ENCODE assay signal across 8 cellular contexts in the genomic region with DNA sequence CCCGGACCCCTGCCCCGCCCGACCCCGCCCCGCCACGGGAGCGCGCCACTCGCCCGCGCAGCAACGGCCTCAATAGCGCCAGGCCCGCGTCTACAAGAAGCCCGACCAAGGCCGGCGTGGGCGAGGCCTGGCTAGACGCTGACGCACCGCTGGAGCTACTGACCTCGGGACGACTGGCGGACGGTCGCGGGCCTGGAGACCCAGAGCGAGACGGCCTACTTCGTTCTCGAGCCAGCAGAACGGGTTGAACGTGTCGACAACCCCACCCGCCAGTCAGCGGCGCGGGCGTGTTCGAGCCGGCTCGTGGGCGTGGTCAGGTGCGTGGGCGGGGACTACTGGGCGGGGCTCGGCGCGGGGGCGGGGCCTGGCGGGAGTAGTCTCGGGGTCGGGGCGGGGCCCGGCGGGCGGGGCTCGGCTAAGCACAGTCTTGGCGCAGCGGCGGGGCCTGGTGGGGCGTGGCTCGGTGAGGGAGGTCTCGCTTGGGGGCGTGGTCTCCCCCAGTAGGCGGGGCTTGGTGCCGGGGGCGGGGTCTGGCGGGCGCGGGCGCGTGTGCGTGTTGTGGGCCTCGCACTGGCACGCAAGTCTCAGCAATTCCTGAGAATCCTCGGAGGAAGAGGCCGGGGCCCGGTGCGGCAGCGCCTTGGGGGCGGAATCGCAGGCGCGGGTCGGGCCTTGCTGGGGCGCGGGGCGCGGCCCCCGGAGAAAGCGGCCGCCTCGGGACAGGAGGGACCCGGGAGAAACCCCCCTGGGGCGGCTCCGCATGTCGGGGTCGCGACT. TPM values are rescaled to one million over a fixed set of nuclear protein-coding genes. Genes with fewer than 3 reads are reported as not detected.
DNase-seq lines count a peak whose midpoint lies in the region; ATAC-seq, FAIRE-seq and TF ChIP-seq lines count a peak whose summit lies in the region.

A gene (minus strand): TSS at position 293 of the 777 bp plus-strand sequence. CDS start 5,080 bp downstream, outside the sequence.

- intact Hi-C loops in left ventricle myocardium superior (cut with micrococcal nuclease), result no loop called here

- FAIRE-seq in urothelium cell line (lab: Jason Lieb, UNC), result peak; percentile 72

- DNase-seq in NCI-H1694 treated with DMSO at 0.1 percent for 48 hours (lab: John Stamatoyannopoulos, UW) (peak; percentile 65), T-helper 2 cell (peak; percentile 94 to 100 (median 99)), left ventricle myocardium superior (peak; percentile 100), pulmonary artery endothelial cell (ENCODE audit: low read depth, low spot score) (peak; percentile 77), urothelium cell line (ENCODE audit: low spot score) (peak; percentile 97)

- ATAC-seq in HG02885 (IDR thresholded peaks at IDR 0.05; ENCODE audit: poor library complexity, unreplicated experiment), result peak; percentile 59
- ATAC-seq in left ventricle myocardium superior, result peak; percentile 88

- TF ChIP-seq POLR2A in GM15510 (IDR thresholded peaks at IDR 0.05; ENCODE audit: borderline replicate concordance, extremely low read depth, insufficient read length), result peak; percentile 68

- peak within 1 kb of the TSS; percentile 99 for H3K27ac ChIP-seq in angular gyrus (ENCODE audit: low read depth, low read length)

RNA-seq across cellular contexts. Expression of the gene that starts here (rescaled TPM):
- total RNA-seq in left ventricle myocardium superior (171 TPM), pulmonary artery endothelial cell (288 and 306 TPM in 2 replicates)

Comparison
In these comparisons a context has a peak if more than half of its experiments do, and no peak if none do; other contexts are left out.
1. Peak in every context shown above with its lines: DNase-seq, ATAC-seq and H3K27ac ChIP-seq.